1 cellular context compared by ENCODE assay signal in genomic region chr13:27401210-27401609, GRCh38.
TF ChIP-seq lines count a peak whose summit lies in the region.

No MANE protein-coding gene starts in this region.

TF ChIP-seq in GM12878, 131 proteins besides CTCF, POLR2A, EP300 and RAD21:
- TF ChIP-seq SPI1 (IDR thresholded peaks at IDR 0.05; ENCODE audit: borderline replicate concordance, insufficient read depth, low read depth, low read length) (peak; percentile 70), DPF2 (IDR thresholded peaks at IDR 0.05) (no peak)
TF ChIP-seq in GM12878: peak in this region for 1.
